Comparison of ENCODE assay signal across 1 cellular context in genomic region chr2:71778514-71779305, GRCh38.
TF ChIP-seq lines count a peak whose summit lies in the region.

No MANE protein-coding gene starts in this region.

TF ChIP-seq in IMR-90, 13 proteins besides CTCF, POLR2A, EP300 and RAD21:
- TF ChIP-seq RCOR1 (IDR thresholded peaks at IDR 0.05; ENCODE audit: insufficient replicate concordance, low read length) (no peak), ELK1 (IDR thresholded peaks at IDR 0.05; ENCODE audit: borderline replicate concordance, low read depth, low read length) (no peak), BHLHE40 (IDR thresholded peaks at IDR 0.05; ENCODE audit: low read depth, low read length) (no peak), NFE2L2 (IDR thresholded peaks at IDR 0.05; ENCODE audit: low read depth, low read length) (no peak), USF2 (IDR thresholded peaks at IDR 0.05; ENCODE audit: low read depth, low read length) (no peak), MXI1 (IDR thresholded peaks at IDR 0.05; ENCODE audit: borderline replicate concordance, low read depth, low read length) (no peak), SMC3 (IDR thresholded peaks at IDR 0.05; ENCODE audit: low read depth, low read length) (no peak), MAZ (IDR thresholded peaks at IDR 0.05; ENCODE audit: borderline replicate concordance, low read depth, low read length) (no peak), CHD1 (IDR thresholded peaks at IDR 0.05; ENCODE audit: low read depth, low read length) (no peak), FOS (IDR thresholded peaks at IDR 0.05; ENCODE audit: low read depth, low read length) (no peak), MAFK (IDR thresholded peaks at IDR 0.05; ENCODE audit: low read depth, low read length) (no peak), RFX5 (IDR thresholded peaks at IDR 0.05; ENCODE audit: low read depth, low read length) (no peak), CEBPB (IDR thresholded peaks at IDR 0.05; ENCODE audit: low read depth, low read length) (no peak)
